1 cellular context compared by ENCODE assay signal in the genomic region with DNA sequence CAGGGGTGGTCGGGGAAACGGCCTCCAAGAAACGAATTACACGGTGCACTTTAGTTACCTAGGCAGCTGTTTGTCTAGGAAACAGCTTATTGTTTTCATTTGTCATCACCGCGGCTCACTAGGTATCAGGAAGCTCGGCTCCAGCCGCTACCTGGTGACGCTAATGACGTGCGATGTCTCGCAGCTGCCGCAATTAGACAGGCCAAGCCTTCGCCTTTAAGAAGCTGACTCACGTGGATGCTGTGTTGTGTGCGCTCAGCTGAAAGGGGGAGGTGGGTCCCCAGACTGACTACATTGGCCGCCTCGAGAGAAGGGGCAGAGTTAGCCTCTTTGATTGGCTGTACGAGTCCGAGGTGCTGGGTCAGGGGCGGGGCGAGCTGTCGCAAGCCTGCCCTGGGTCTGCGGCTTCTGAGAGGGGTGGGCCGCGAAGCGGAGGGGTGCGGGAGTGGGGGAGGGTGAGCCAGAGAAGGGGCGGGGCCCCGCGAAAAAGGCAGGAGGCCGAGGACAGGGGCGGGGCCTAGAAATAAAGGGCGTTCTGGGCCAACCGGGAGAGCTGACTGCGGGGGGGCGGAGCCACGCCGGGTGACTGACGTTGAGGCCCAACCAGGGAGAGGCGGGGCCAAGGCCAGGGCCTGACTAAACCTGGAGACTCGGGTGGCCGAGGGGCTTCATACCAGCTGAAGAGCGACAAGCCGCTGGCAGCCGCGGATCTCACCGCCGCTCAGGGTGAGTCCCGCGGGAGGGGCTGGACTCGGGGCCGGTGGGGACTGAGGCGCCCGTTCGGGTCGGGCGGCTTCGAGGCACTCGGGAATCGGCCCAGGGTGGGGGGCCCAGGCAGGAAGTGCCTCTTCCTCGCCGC.
TF ChIP-seq lines count a peak whose summit lies in the region.

A gene (plus strand): TSS at position 671 of the 859 bp plus-strand sequence. CDS start 9,645 bp downstream, outside the sequence.

TF ChIP-seq in HepG2, 621 proteins besides CTCF, POLR2A, EP300 and RAD21 (continued from another document and continues in another):
- TF ChIP-seq, protein P1, sequence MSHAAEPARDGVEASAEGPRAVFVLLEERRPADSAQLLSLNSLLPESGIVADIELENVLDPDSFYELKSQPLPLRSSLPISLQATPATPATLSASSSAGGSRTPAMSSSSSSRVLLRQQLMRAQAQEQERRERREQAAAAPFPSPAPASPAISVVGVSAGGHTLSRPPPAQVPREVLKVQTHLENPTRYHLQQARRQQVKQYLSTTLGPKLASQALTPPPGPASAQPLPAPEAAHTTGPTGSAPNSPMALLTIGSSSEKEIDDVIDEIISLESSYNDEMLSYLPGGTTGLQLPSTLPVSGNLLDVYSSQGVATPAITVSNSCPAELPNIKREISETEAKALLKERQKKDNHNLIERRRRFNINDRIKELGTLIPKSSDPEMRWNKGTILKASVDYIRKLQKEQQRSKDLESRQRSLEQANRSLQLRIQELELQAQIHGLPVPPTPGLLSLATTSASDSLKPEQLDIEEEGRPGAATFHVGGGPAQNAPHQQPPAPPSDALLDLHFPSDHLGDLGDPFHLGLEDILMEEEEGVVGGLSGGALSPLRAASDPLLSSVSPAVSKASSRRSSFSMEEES (CRISPR knock-in tag; IDR thresholded peaks at IDR 0.05), result peak; percentile 86
- TF ChIP-seq ZNF547 (CRISPR knock-in tag; IDR thresholded peaks at IDR 0.05) (peak; percentile 17), ZFP90 (CRISPR knock-in tag; IDR thresholded peaks at IDR 0.05; ENCODE audit: borderline replicate concordance) (0 out of 2 replicates have a peak, but pooled peaks have one; percentile 51), BORCS8-MEF2B (CRISPR knock-in tag; IDR thresholded peaks at IDR 0.05) (peak; percentile 62), NFYB (CRISPR knock-in tag; IDR thresholded peaks at IDR 0.05) (peak; percentile 93), ZFAT (CRISPR knock-in tag; conservative IDR thresholded peaks at IDR 0.05) (no peak), ZNF83 (CRISPR knock-in tag; IDR thresholded peaks at IDR 0.05; ENCODE audit: borderline replicate concordance) (no peak), FIP1L1 (IDR thresholded peaks at IDR 0.05; ENCODE audit: borderline replicate concordance, insufficient read depth, low read depth, low read length) (no peak), ZNF562 (CRISPR knock-in tag; IDR thresholded peaks at IDR 0.05; ENCODE audit: borderline replicate concordance) (no peak), ZNF724P (CRISPR knock-in tag; IDR thresholded peaks at IDR 0.05; ENCODE audit: borderline replicate concordance) (peak; percentile 69; the same call in 1 of the 2 replicates), POLR2AphosphoS5 (IDR thresholded peaks at IDR 0.05; ENCODE audit: low read depth, low read length) (peak; percentile 76), SPEN (CRISPR knock-in tag; IDR thresholded peaks at IDR 0.05; ENCODE audit: low read depth) (peak; percentile 85), ELF3 (CRISPR knock-in tag; IDR thresholded peaks at IDR 0.05) (no peak; the same call in 1 of the 2 replicates), KLF16 (CRISPR knock-in tag; IDR thresholded peaks at IDR 0.05) (peak in 1 of 2 experiments; percentile 78; a peak in 1 of 4 replicates), POLR2G (IDR thresholded peaks at IDR 0.05; ENCODE audit: low read depth, low read length) (peak; percentile 78), TEAD3 (CRISPR knock-in tag; optimal IDR thresholded peaks at IDR 0.05; ENCODE audit: borderline replicate concordance) (peak; percentile 56), ZNF616 (CRISPR knock-in tag; IDR thresholded peaks at IDR 0.05; ENCODE audit: low read depth) (no peak; the same call in 1 of the 2 replicates), AGO2 (optimal IDR thresholded peaks at IDR 0.05; ENCODE audit: low read depth, low read length) (peak; percentile 57), RFX3 (CRISPR knock-in tag; IDR thresholded peaks at IDR 0.05) (no peak), PHF21A (CRISPR knock-in tag; IDR thresholded peaks at IDR 0.05) (peak; percentile 80), ZNF451 (CRISPR knock-in tag; IDR thresholded peaks at IDR 0.05) (peak; percentile 59; the same call in 1 of the 2 replicates), HIVEP1 (CRISPR knock-in tag; IDR thresholded peaks at IDR 0.05) (peak; percentile 56; the same call in 1 of the 2 replicates), ZNF230 (CRISPR knock-in tag; IDR thresholded peaks at IDR 0.05) (no peak), ZSCAN21 (CRISPR knock-in tag; IDR thresholded peaks at IDR 0.05; ENCODE audit: borderline replicate concordance) (no peak; the same call in 1 of the 2 replicates), SP1 (IDR thresholded peaks at IDR 0.05) (no peak), SP1 (CRISPR knock-in tag; IDR thresholded peaks at IDR 0.05) (peak; percentile 88), ZNF253 (CRISPR knock-in tag; IDR thresholded peaks at IDR 0.05; ENCODE audit: borderline replicate concordance) (0 out of 2 replicates have a peak, but pooled peaks have one; percentile 17), NAIF1 (CRISPR knock-in tag; IDR thresholded peaks at IDR 0.05; ENCODE audit: borderline replicate concordance) (peak; percentile 49; the same call in 1 of the 2 replicates), PPARG (CRISPR knock-in tag; conservative IDR thresholded peaks at IDR 0.05) (0 out of 2 replicates have a peak, but pooled peaks have one; percentile 12), ZNF879 (CRISPR knock-in tag; IDR thresholded peaks at IDR 0.05) (no peak), ZNF841 (CRISPR knock-in tag; IDR thresholded peaks at IDR 0.05; ENCODE audit: borderline replicate concordance) (no peak), ZNF317 (CRISPR knock-in tag; IDR thresholded peaks at IDR 0.05) (0 out of 2 replicates have a peak, but pooled peaks have one; percentile 5), NRL (CRISPR knock-in tag; IDR thresholded peaks at IDR 0.05; ENCODE audit: borderline replicate concordance) (peak; percentile 49; the same call in 1 of the 2 replicates), ZKSCAN8 (CRISPR knock-in tag; IDR thresholded peaks at IDR 0.05; ENCODE audit: borderline replicate concordance) (0 out of 2 replicates have a peak, but pooled peaks have one; percentile 16), GABPB1 (CRISPR knock-in tag; IDR thresholded peaks at IDR 0.05) (peak; percentile 73), ZNF468 (CRISPR knock-in tag; IDR thresholded peaks at IDR 0.05) (0 out of 2 replicates have a peak, but pooled peaks have one; percentile 35)
- TF ChIP-seq, protein P2, sequence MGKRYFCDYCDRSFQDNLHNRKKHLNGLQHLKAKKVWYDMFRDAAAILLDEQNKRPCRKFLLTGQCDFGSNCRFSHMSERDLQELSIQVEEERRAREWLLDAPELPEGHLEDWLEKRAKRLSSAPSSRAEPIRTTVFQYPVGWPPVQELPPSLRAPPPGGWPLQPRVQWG (CRISPR knock-in tag; IDR thresholded peaks at IDR 0.05; ENCODE audit: borderline replicate concordance, low read depth), result no peak
- TF ChIP-seq, protein P3, sequence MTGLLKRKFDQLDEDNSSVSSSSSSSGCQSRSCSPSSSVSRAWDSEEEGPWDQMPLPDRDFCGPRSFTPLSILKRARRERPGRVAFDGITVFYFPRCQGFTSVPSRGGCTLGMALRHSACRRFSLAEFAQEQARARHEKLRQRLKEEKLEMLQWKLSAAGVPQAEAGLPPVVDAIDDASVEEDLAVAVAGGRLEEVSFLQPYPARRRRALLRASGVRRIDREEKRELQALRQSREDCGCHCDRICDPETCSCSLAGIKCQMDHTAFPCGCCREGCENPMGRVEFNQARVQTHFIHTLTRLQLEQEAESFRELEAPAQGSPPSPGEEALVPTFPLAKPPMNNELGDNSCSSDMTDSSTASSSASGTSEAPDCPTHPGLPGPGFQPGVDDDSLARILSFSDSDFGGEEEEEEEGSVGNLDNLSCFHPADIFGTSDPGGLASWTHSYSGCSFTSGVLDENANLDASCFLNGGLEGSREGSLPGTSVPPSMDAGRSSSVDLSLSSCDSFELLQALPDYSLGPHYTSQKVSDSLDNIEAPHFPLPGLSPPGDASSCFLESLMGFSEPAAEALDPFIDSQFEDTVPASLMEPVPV (CRISPR knock-in tag; IDR thresholded peaks at IDR 0.05), result peak; percentile 38; the same call in 1 of the 2 replicates
- TF ChIP-seq, protein P4, sequence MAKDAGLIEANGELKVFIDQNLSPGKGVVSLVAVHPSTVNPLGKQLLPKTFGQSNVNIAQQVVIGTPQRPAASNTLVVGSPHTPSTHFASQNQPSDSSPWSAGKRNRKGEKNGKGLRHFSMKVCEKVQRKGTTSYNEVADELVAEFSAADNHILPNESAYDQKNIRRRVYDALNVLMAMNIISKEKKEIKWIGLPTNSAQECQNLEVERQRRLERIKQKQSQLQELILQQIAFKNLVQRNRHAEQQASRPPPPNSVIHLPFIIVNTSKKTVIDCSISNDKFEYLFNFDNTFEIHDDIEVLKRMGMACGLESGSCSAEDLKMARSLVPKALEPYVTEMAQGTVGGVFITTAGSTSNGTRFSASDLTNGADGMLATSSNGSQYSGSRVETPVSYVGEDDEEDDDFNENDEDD (CRISPR knock-in tag; IDR thresholded peaks at IDR 0.05; ENCODE audit: borderline replicate concordance), result peak; percentile 83; the same call in 1 of the 2 replicates
- TF ChIP-seq, protein P5, sequence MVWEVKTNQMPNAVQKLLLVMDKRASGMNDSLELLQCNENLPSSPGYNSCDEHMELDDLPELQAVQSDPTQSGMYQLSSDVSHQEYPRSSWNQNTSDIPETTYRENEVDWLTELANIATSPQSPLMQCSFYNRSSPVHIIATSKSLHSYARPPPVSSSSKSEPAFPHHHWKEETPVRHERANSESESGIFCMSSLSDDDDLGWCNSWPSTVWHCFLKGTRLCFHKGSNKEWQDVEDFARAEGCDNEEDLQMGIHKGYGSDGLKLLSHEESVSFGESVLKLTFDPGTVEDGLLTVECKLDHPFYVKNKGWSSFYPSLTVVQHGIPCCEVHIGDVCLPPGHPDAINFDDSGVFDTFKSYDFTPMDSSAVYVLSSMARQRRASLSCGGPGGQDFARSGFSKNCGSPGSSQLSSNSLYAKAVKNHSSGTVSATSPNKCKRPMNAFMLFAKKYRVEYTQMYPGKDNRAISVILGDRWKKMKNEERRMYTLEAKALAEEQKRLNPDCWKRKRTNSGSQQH (CRISPR knock-in tag; IDR thresholded peaks at IDR 0.05; ENCODE audit: low read depth), result peak; percentile 49
- TF ChIP-seq, protein P6, sequence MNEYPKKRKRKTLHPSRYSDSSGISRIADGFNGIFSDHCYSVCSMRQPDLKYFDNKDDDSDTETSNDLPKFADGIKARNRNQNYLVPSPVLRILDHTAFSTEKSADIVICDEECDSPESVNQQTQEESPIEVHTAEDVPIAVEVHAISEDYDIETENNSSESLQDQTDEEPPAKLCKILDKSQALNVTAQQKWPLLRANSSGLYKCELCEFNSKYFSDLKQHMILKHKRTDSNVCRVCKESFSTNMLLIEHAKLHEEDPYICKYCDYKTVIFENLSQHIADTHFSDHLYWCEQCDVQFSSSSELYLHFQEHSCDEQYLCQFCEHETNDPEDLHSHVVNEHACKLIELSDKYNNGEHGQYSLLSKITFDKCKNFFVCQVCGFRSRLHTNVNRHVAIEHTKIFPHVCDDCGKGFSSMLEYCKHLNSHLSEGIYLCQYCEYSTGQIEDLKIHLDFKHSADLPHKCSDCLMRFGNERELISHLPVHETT (CRISPR knock-in tag; conservative IDR thresholded peaks at IDR 0.05), result 0 out of 2 replicates have a peak, but pooled peaks have one; percentile 25
- TF ChIP-seq, protein P7, sequence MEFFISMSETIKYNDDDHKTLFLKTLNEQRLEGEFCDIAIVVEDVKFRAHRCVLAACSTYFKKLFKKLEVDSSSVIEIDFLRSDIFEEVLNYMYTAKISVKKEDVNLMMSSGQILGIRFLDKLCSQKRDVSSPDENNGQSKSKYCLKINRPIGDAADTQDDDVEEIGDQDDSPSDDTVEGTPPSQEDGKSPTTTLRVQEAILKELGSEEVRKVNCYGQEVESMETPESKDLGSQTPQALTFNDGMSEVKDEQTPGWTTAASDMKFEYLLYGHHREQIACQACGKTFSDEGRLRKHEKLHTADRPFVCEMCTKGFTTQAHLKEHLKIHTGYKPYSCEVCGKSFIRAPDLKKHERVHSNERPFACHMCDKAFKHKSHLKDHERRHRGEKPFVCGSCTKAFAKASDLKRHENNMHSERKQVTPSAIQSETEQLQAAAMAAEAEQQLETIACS (CRISPR knock-in tag; IDR thresholded peaks at IDR 0.05), result no peak
- TF ChIP-seq, protein P8, sequence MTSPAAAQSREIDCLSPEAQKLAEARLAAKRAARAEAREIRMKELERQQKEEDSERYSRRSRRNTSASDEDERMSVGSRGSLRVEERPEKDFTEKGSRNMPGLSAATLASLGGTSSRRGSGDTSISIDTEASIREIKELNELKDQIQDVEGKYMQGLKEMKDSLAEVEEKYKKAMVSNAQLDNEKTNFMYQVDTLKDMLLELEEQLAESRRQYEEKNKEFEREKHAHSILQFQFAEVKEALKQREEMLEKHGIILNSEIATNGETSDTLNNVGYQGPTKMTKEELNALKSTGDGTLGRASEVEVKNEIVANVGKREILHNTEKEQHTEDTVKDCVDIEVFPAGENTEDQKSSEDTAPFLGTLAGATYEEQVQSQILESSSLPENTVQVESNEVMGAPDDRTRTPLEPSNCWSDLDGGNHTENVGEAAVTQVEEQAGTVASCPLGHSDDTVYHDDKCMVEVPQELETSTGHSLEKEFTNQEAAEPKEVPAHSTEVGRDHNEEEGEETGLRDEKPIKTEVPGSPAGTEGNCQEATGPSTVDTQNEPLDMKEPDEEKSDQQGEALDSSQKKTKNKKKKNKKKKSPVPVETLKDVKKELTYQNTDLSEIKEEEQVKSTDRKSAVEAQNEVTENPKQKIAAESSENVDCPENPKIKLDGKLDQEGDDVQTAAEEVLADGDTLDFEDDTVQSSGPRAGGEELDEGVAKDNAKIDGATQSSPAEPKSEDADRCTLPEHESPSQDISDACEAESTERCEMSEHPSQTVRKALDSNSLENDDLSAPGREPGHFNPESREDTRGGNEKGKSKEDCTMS (CRISPR knock-in tag; conservative IDR thresholded peaks at IDR 0.05), result no peak
- TF ChIP-seq, protein P9, sequence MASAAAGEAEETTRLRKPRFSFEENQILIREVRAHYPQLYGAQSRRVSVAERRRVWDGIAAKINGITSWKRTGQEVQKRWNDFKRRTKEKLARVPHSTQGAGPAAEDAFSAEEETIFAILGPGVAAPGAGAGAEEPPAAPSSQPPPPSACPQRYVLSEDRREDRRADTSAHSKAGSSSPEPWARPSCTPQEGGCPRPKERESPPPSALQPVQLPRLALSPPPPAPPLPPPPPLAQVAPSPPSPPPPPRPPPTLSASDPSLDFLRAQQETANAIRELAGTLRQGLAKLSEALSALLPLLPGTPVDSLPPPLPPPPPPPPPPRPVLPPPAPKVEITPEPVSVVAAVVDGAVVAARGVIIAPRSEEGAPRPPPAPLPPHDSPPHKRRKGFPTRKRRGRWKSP (CRISPR knock-in tag; IDR thresholded peaks at IDR 0.05), result no peak
- TF ChIP-seq, protein P10, sequence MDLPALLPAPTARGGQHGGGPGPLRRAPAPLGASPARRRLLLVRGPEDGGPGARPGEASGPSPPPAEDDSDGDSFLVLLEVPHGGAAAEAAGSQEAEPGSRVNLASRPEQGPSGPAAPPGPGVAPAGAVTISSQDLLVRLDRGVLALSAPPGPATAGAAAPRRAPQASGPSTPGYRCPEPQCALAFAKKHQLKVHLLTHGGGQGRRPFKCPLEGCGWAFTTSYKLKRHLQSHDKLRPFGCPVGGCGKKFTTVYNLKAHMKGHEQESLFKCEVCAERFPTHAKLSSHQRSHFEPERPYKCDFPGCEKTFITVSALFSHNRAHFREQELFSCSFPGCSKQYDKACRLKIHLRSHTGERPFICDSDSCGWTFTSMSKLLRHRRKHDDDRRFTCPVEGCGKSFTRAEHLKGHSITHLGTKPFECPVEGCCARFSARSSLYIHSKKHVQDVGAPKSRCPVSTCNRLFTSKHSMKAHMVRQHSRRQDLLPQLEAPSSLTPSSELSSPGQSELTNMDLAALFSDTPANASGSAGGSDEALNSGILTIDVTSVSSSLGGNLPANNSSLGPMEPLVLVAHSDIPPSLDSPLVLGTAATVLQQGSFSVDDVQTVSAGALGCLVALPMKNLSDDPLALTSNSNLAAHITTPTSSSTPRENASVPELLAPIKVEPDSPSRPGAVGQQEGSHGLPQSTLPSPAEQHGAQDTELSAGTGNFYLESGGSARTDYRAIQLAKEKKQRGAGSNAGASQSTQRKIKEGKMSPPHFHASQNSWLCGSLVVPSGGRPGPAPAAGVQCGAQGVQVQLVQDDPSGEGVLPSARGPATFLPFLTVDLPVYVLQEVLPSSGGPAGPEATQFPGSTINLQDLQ (CRISPR knock-in tag; IDR thresholded peaks at IDR 0.05), result no peak
